13 cellular contexts compared by ENCODE assay signal in genomic region chr1:212402876-212403275, GRCh38. TPM values are rescaled to one million over a fixed set of nuclear protein-coding genes. Genes with fewer than 3 reads are reported as not detected.
DNase-seq lines count a peak whose midpoint lies in the region; ATAC-seq and TF ChIP-seq lines count a peak whose summit lies in the region.
"Had no signal": no experiment of that assay in that cellular context is flagged by ENCODE, and none has a peak within 500 bp of the region (broad histone marks: within the 10 kb centered on the region; RNA-seq: fewer than 3 reads in every experiment).

No MANE protein-coding gene starts in this region.

- H3K79me2 ChIP-seq in ACC112 (ENCODE audit: control insufficient read depth, insufficient read depth, low read length, unreplicated experiment), result no peaks in the 10 kb centered on the region

- no peak for ATAC-seq in HG03025 (IDR thresholded peaks at IDR 0.05; ENCODE audit: low FRiP score, unreplicated experiment)
- no peak for ATAC-seq in GM21360 (IDR thresholded peaks at IDR 0.05; ENCODE audit: unreplicated experiment)

- TF ChIP-seq CTCF in HFFc6 (IDR thresholded peaks at IDR 0.05), result no peak

- H3K4me3 ChIP-seq in ACC112 (ENCODE audit: low read depth, low read length), result no peak overlapping the region
- H3K4me3 ChIP-seq: HAP-1, SJSA1 had no signal

- peaks cover 21% of the 10 kb centered on the region for H3K4me1 Mint-ChIP-seq in HFFc6 (ENCODE audit: low read depth)
- H3K4me1 Mint-ChIP-seq in dendritic cell treated with granulocyte-macrophage colony-stimulating factor and Interleukin-4, amounts not matched to agents 40 ng/mL and 50 ng/mL, for 4 days (ENCODE audit: low read depth), result peaks cover 52% of the 10 kb centered on the region

- no peak overlapping the region for H3K4me3 Mint-ChIP-seq in HFFc6
- no peak overlapping the region for H3K4me3 Mint-ChIP-seq in dendritic cell treated with granulocyte-macrophage colony-stimulating factor and Interleukin-4, amounts not matched to agents 40 ng/mL and 50 ng/mL, for 4 days
- H3K4me3 Mint-ChIP-seq: CD4-positive, alpha-beta memory T cell had no signal

- H3K27ac Mint-ChIP-seq in HFFc6, result peak overlapping the region; percentile 59; the same call in 1 of the 2 replicates
- H3K27ac Mint-ChIP-seq in dendritic cell treated with granulocyte-macrophage colony-stimulating factor and Interleukin-4, amounts not matched to agents 40 ng/mL and 50 ng/mL, for 4 days, result peak overlapping the region; percentile 43

- intact Hi-C loops in dendritic cell treated with granulocyte-macrophage colony-stimulating factor and Interleukin-4, amounts not matched to agents 40 ng/mL and 50 ng/mL, for 4 days (cut with micrococcal nuclease), result loop anchor here (5.0 kb wide), 1 partner anchor 34 kb away; no protein-coding TSS in a partner anchor

- no peak overlapping the region for H2AFZ ChIP-seq in ACC112 (ENCODE audit: low read length, unreplicated experiment)

- H3K4me1 ChIP-seq in ACC112 (ENCODE audit: control insufficient read depth, insufficient read depth, low read length, unreplicated experiment), result peaks cover 17% of the 10 kb centered on the region
- H3K4me1 ChIP-seq: HAP-1 had no signal

- peaks cover 15% of the 10 kb centered on the region for H3K9me3 Mint-ChIP-seq in HFFc6
- no peaks in the 10 kb centered on the region for H3K9me3 Mint-ChIP-seq in dendritic cell treated with granulocyte-macrophage colony-stimulating factor and Interleukin-4, amounts not matched to agents 40 ng/mL and 50 ng/mL, for 4 days

- peaks cover 18% of the 10 kb centered on the region for H3K36me3 ChIP-seq in ACC112 (ENCODE audit: insufficient read depth, low read length)

- DNase-seq in HFFc6 (no peak), kidney tubule cell (ENCODE audit: low spot score) (peak; percentile 22), NCI-H128 (lab: John Stamatoyannopoulos, UW; ENCODE audit: unreplicated experiment) (no peak)
- DNase-seq: CD4-positive, alpha-beta memory T cell; NCI-H1436; NCI-H2029 treated with DMSO at 0.1 percent for 48 hours; NCI-H524 had no signal

- H3K27ac ChIP-seq in ACC112 (ENCODE audit: low read depth, low read length), result peak overlapping the region; percentile 71

- peaks cover 53% of the 10 kb centered on the region for H3K36me3 Mint-ChIP-seq in HFFc6 (ENCODE audit: low read depth)
- peaks cover 96% of the 10 kb centered on the region for H3K36me3 Mint-ChIP-seq in dendritic cell treated with granulocyte-macrophage colony-stimulating factor and Interleukin-4, amounts not matched to agents 40 ng/mL and 50 ng/mL, for 4 days (ENCODE audit: low read depth)

- H3K27me3 ChIP-seq in ACC112 (ENCODE audit: insufficient read depth, low read length), result no peaks in the 10 kb centered on the region
- H3K27me3 ChIP-seq: SJSA1 had no signal

- no peaks in the 10 kb centered on the region; the same call in 1 of the 2 replicates for H3K27me3 Mint-ChIP-seq in HFFc6 (ENCODE audit: insufficient read depth)
- H3K27me3 Mint-ChIP-seq in dendritic cell treated with granulocyte-macrophage colony-stimulating factor and Interleukin-4, amounts not matched to agents 40 ng/mL and 50 ng/mL, for 4 days, result no peaks in the 10 kb centered on the region
- H3K27me3 Mint-ChIP-seq: CD4-positive, alpha-beta memory T cell had no signal

RNA-seq across cellular contexts. Expression of gene PACC1, which starts 11.8 kb away (rescaled TPM):
- total RNA-seq in HFFc6 (2021; fragmentation: NEBNext Ultra II Directional; extraction: Animal tissue kit (Norgen Biotek cat#: 25700)), result 1 to 10 TPM; 6.9 to 7.6 (median 7.4) TPM

RNA-seq across cellular contexts. Expression of gene NENF, which starts 29.8 kb away (rescaled TPM):
- 10 to 100 TPM; 43.7 to 47.7 (median 46.3) TPM for total RNA-seq in HFFc6 (2021; fragmentation: NEBNext Ultra II Directional; extraction: Animal tissue kit (Norgen Biotek cat#: 25700))
